9 cellular contexts compared by ENCODE assay signal in the genomic region with DNA sequence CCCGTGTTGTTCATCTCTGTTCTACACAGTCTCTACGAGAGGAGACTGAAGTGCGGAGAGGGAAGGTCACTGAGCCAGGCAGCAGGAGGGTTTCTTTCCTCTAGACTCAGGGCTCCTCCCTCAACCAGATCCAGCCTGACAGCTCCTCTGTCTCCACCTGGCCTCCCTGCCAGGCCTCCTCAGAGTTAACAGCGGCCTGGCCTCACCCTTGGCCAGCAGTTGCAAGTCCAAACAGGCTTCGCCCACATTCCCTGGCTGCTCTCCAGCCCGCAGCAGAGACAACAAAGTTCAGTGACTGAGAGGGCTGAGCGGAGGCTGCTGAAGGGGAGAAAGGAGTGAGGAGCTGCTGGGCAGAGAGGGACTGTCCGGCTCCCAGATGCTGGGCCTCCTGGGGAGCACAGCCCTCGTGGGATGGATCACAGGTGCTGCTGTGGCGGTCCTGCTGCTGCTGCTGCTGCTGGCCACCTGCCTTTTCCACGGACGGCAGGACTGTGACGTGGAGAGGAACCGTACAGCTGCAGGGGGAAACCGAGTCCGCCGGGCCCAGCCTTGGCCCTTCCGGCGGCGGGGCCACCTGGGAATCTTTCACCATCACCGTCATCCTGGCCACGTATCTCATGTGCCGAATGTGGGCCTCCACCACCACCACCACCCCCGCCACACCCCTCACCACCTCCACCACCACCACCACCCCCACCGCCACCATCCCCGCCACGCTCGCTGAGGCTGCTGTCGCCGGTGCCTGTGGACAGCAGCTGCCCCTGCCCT. TPM values are rescaled to one million over a fixed set of nuclear protein-coding genes. Genes with fewer than 3 reads are reported as not detected.
A peak's percentile ranks its signal among the peaks of the same experiment; 100 is the strongest.
DNase-seq lines count a peak whose midpoint lies in the region; ATAC-seq and TF ChIP-seq lines count a peak whose summit lies in the region.
"Had no signal": no experiment of that assay in that cellular context is flagged by ENCODE, and none has a peak within 500 bp of the region (broad histone marks: within the 10 kb centered on the region; RNA-seq: fewer than 3 reads in every experiment).

A gene (plus strand): TSS at position 291 of the 768 bp plus-strand sequence. CDS start 86 bp downstream, at position 377.

- H3K27ac Mint-ChIP-seq in nephron progenitor cell = peak within 1 kb of the TSS; percentile 97
- peak within 1 kb of the TSS in 1 of 2 donors; percentile 44 for H3K27ac Mint-ChIP-seq in effector memory CD8-positive, alpha-beta T cell

- H3K27me3 Mint-ChIP-seq in nephron progenitor cell (ENCODE audit: low read depth, poor library complexity) = peaks cover 22% of the 10 kb centered on the region
- H3K27me3 Mint-ChIP-seq in effector memory CD8-positive, alpha-beta T cell = peaks cover 6 to 26% of the 10 kb centered on the region in 2 donors

- H3K9me3 Mint-ChIP-seq in nephron progenitor cell = no peaks in the 10 kb centered on the region
- no peaks in the 10 kb centered on the region for H3K9me3 Mint-ChIP-seq in effector memory CD8-positive, alpha-beta T cell

- no peaks in the 10 kb centered on the region for H3K9me3 ChIP-seq in Panc1 (ENCODE audit: control insufficient read depth, insufficient read depth, low read depth, low read length)

- CTCF ChIA-PET in Panc1 (lab: Charles Lee) = interaction anchor here (0.7 kb wide), 1 partner anchor 39 kb away, joined by 4 read pairs; no protein-coding TSS in a partner anchor

- H3K27ac ChIP-seq in Panc1 (ENCODE audit: low read length) = peak within 1 kb of the TSS; percentile 78
- H3K27ac ChIP-seq: HL-60 had no signal

- no TSS peak for BruUV-seq in Panc1 (replicated peaks; lab: Mats Ljungman, UMichigan)

- peak; percentile 66 for ATAC-seq in Panc1
- ATAC-seq in esophagus mucosa = peak; percentile 60
- ATAC-seq in GM18861 (IDR thresholded peaks at IDR 0.05; ENCODE audit: unreplicated experiment) = no peak
- ATAC-seq in GM18868 (IDR thresholded peaks at IDR 0.05; ENCODE audit: unreplicated experiment) = no peak
- ATAC-seq in effector memory CD8-positive, alpha-beta T cell (replicated peaks) = no peak

- peak; percentile 96 for DNase-seq in EH (ENCODE audit: low read depth)
- DNase-seq in Panc1 (ENCODE audit: low read depth, low spot score) = no peak
- no peak for DNase-seq in nephron progenitor cell
- no peak for DNase-seq in effector memory CD8-positive, alpha-beta T cell
- no peak for DNase-seq in NOMO-1 treated with dmso at 0.1 percent for 144 hours (lab: John Stamatoyannopoulos, UW; ENCODE audit: unreplicated experiment)

- intact Hi-C loops in Panc1 (cut with micrococcal nuclease; ENCODE audit: unreplicated experiment) = no loop called here

- in situ Hi-C loops in Panc1 (cut with HindIII; ENCODE audit: low pct_unique_long_range_greater_than_20kb, low sequenced_read_pairs) = no loop called here

- peak within 1 kb of the TSS; percentile 47 for H3K4me3 Mint-ChIP-seq in nephron progenitor cell
- H3K4me3 Mint-ChIP-seq in effector memory CD8-positive, alpha-beta T cell = no peak within 1 kb of the TSS

- H3K4me3 ChIP-seq in Panc1 (ENCODE audit: low read depth in 2 of 2, low read length in 2 of 2) = no peak within 1 kb of the TSS

- no peaks in the 10 kb centered on the region for H3K27me3 ChIP-seq in Panc1 (ENCODE audit: control insufficient read depth, insufficient read depth, low read length)

- H3K36me3 Mint-ChIP-seq in nephron progenitor cell (ENCODE audit: low read depth) = no peaks in the 10 kb centered on the region
- no peaks in the 10 kb centered on the region for H3K36me3 Mint-ChIP-seq in effector memory CD8-positive, alpha-beta T cell (ENCODE audit: insufficient read depth)

- peaks cover 71% of the 10 kb centered on the region for H3K4me1 Mint-ChIP-seq in nephron progenitor cell
- H3K4me1 Mint-ChIP-seq in effector memory CD8-positive, alpha-beta T cell (ENCODE audit: low read depth in 2 of 2) = peaks cover 9 to 12% of the 10 kb centered on the region in 2 donors

- TF ChIP-seq CTCF in Panc1 (IDR thresholded peaks at IDR 0.05) (no peak), nephron progenitor cell (IDR thresholded peaks at IDR 0.05) (no peak)

- POLR2A ChIA-PET in Panc1 (lab: Charles Lee) = no interaction called here

- H3K4me1 ChIP-seq in Panc1 (ENCODE audit: control insufficient read depth, insufficient read depth, low read length) = peaks cover 75% of the 10 kb centered on the region

- H3K36me3 ChIP-seq in Panc1 (ENCODE audit: control insufficient read depth, insufficient read depth, low read length) = no peaks in the 10 kb centered on the region

RNA-seq across cellular contexts. Expression of the gene that starts here (rescaled TPM):
- total RNA-seq in Panc1 (2021; ENCODE audit: unreplicated experiment) = not detected
- polyA plus RNA-seq in Panc1 (2012; ENCODE audit: insufficient read length) = not detected
- 1.2 TPM for total RNA-seq in esophagus mucosa

Comparison
In these comparisons a context has a peak if more than half of its experiments do, and no peak if none do; other contexts are left out.
1. Peak in ATAC-seq and H3K27ac ChIP-seq in Panc1; RNA of the gene not detected or under 1 TPM.